ENCODE assay signal across 17 cellular contexts in the genomic region with DNA sequence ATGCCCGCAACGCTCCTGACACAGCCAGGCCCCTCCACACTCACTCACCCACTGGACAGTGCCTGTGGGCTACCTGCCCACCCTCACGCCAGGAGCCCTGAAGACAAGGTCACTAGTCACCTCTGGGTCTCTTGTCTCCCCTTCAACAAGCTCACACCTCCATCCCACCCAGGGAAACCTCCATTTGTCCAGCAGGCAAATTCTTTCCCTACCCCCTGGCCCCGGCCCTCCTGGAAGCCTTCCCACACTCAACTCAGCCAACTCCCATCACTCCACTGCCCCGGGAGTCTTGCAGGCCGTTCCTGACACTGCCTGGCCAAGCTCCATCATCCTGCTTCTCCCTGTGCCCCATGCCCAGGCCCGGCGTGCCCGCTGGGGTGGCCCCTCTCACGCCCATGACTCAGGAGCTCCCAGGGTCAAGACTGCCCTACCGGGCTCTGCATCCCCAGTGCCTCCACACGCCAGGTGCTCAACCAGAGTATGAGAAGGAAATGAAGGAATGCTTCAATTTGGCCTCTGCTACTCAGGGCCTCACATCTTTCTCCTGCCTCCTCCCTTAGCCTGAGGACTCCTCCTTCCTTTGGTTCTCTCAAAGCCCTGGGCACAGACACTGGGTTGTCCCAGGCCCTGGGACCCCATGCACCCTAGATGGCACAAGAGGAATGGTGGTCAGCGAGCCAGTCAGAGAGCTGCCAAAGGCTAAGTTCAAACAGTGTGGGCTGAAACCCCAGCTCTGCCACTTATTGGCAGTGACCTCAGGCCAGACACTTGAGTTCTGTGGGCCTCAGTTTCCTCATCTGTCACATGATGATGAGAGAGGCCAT.
"Had no signal": no experiment of that assay in that cellular context is flagged by ENCODE, and none has a peak within 500 bp of the region (broad histone marks: within the 10 kb centered on the region; RNA-seq: fewer than 3 reads in every experiment).

No MANE protein-coding gene starts in this region.

- H3K4me1 Mint-ChIP-seq: activated CD4-positive, alpha-beta T cell treated with anti-CD3 and anti-CD28 coated beads for 36 hours; mesothelial cell of epicardium; T-helper 17 cell had no signal

- H3K4me3 Mint-ChIP-seq: activated CD4-positive, alpha-beta T cell treated with anti-CD3 and anti-CD28 coated beads for 36 hours; activated CD8-positive, alpha-beta T cell treated with anti-CD3 and anti-CD28 coated beads for 36 hours; activated T-helper 1 cell treated with anti-CD3 and anti-CD28 coated beads, Interleukin-12 subunit alpha, Interleukin-12 subunit beta, Interleukin-2, Interleukin-4 antibody, amounts not matched to agents 30 ng/mL and 10 ng/mL and 1 ng/mL, durations not matched to agents 14 hours and 24 hours and 36 hours; mesothelial cell of epicardium; T-helper 17 cell had no signal

- H3K27ac ChIP-seq: lower lobe of right lung, pancreas, suprapubic skin, upper lobe of right lung, WERI-Rb-1 had no signal

- H3K36me3 Mint-ChIP-seq: mesothelial cell of epicardium had no signal

- DNase-seq: activated CD4-positive, alpha-beta T cell treated with anti-CD3 and anti-CD28 coated beads for 36 hours; activated CD8-positive, alpha-beta T cell treated with anti-CD3 and anti-CD28 coated beads for 36 hours; activated naive CD4-positive, alpha-beta T cell treated with Interleukin-2 at 50 U/mL for 16 hours; hypothalamus; lower lobe of right lung; stimulated activated CD4-positive, alpha-beta T cell treated with anti-CD3 and anti-CD28 coated beads, Interleukin-15, amount 100 ng/mL, for 24 hours; stimulated activated CD4-positive, alpha-beta T cell treated with anti-CD3 and anti-CD28 coated beads, Interleukin-4, amount 100 ng/mL, for 24 hours; stimulated activated naive CD8-positive, alpha-beta T cell treated with anti-CD3 and anti-CD28 coated beads, Interleukin-15, Interleukin-2, amounts not matched to agents 100 U/mL and 50 U/mL, for 24 hours; T-helper 17 cell; upper lobe of right lung; WERI-Rb-1 had no signal

- H3K9me3 Mint-ChIP-seq: activated CD8-positive, alpha-beta T cell treated with anti-CD3 and anti-CD28 coated beads for 36 hours; activated T-helper 1 cell treated with anti-CD3 and anti-CD28 coated beads, Interleukin-12 subunit alpha, Interleukin-12 subunit beta, Interleukin-2, Interleukin-4 antibody, amounts not matched to agents 30 ng/mL and 10 ng/mL and 1 ng/mL, durations not matched to agents 14 hours and 24 hours and 36 hours; mesothelial cell of epicardium had no signal

- H3K27me3 ChIP-seq: pancreas, suprapubic skin, upper lobe of right lung had no signal

- H3K27ac Mint-ChIP-seq: activated CD4-positive, alpha-beta T cell treated with anti-CD3 and anti-CD28 coated beads for 36 hours; activated CD8-positive, alpha-beta T cell treated with anti-CD3 and anti-CD28 coated beads for 36 hours; activated T-helper 1 cell treated with anti-CD3 and anti-CD28 coated beads, Interleukin-12 subunit alpha, Interleukin-12 subunit beta, Interleukin-2, Interleukin-4 antibody, amounts not matched to agents 30 ng/mL and 10 ng/mL and 1 ng/mL, durations not matched to agents 14 hours and 24 hours and 36 hours; mesothelial cell of epicardium; T-helper 17 cell had no signal

- ATAC-seq: activated CD4-positive, alpha-beta T cell treated with anti-CD3 and anti-CD28 coated beads for 36 hours; activated CD8-positive, alpha-beta T cell treated with anti-CD3 and anti-CD28 coated beads for 36 hours; esophagus mucosa; lower lobe of right lung; pancreas; stimulated activated naive CD8-positive, alpha-beta T cell treated with anti-CD3 and anti-CD28 coated beads, Interleukin-15, Interleukin-2, amounts not matched to agents 100 U/mL and 50 U/mL, for 24 hours; T-helper 17 cell; upper lobe of right lung had no signal

- H3K36me3 ChIP-seq: lower lobe of right lung, suprapubic skin, upper lobe of right lung, WERI-Rb-1 had no signal

- H3K4me3 ChIP-seq: lower lobe of right lung, pancreas, suprapubic skin, upper lobe of right lung had no signal

- H3K9me3 ChIP-seq: lower lobe of right lung, pancreas, upper lobe of right lung had no signal

- FAIRE-seq: colon, pancreas had no signal

- H3K27me3 Mint-ChIP-seq: activated CD4-positive, alpha-beta T cell treated with anti-CD3 and anti-CD28 coated beads for 36 hours; activated CD8-positive, alpha-beta T cell treated with anti-CD3 and anti-CD28 coated beads for 36 hours had no signal

- H3K4me1 ChIP-seq: lower lobe of right lung, pancreas, suprapubic skin, upper lobe of right lung had no signal
